ENCODE assay signal across 10 cellular contexts in genomic region chr10:4267084-4267774, GRCh38.
DNase-seq lines count a peak whose midpoint lies in the region; ATAC-seq, FAIRE-seq and TF ChIP-seq lines count a peak whose summit lies in the region.
"Had no signal": no experiment of that assay in that cellular context is flagged by ENCODE, and none has a peak within 500 bp of the region (broad histone marks: within the 10 kb centered on the region; RNA-seq: fewer than 3 reads in every experiment).

No MANE protein-coding gene starts in this region.

- no peak overlapping the region for H3K9ac ChIP-seq in H9 (ENCODE audit: extremely low read depth, insufficient read length, low read length)

- no peak overlapping the region for H3K23ac ChIP-seq in H9 (ENCODE audit: insufficient read length, low read depth, low read length)

- H3K14ac ChIP-seq in H9 (ENCODE audit: insufficient read depth, low read length) = no peak overlapping the region

- H3K79me2 ChIP-seq in H9 (ENCODE audit: insufficient read depth, low read length) = no peaks in the 10 kb centered on the region

- H2AK5ac ChIP-seq in H9 (ENCODE audit: insufficient read length, low read length) = no peak overlapping the region

- no peaks in the 10 kb centered on the region for H3K79me1 ChIP-seq in H9 (ENCODE audit: insufficient read depth, low read depth, low read length, poor library complexity, severe bottlenecking)

- H4K91ac ChIP-seq in H9 (ENCODE audit: insufficient read length, low read depth, low read length) = no peak overlapping the region

- H3K36me3 ChIP-seq in RWPE2 (ENCODE audit: low read depth) (no peaks in the 10 kb centered on the region), small intestine (ENCODE audit: control insufficient read depth in 2 of 2, insufficient read depth in 2 of 2, low read length in 2 of 2) (no peaks in the 10 kb centered on the region)
- H3K36me3 ChIP-seq: suprapubic skin had no signal

- H3K4me1 Mint-ChIP-seq in H9 = no peaks in the 10 kb centered on the region

- H4K20me1 ChIP-seq in H9 (ENCODE audit: control insufficient read depth, insufficient read depth, insufficient read length) = no peaks in the 10 kb centered on the region

- H3K4me3 ChIP-seq in RWPE2 (ENCODE audit: severe bottlenecking) (no peak overlapping the region), fibroblast of mammary gland (ENCODE audit: control insufficient read depth, low read depth, low read length) (no peak overlapping the region), small intestine (ENCODE audit: low read depth in 1 of 2, low read length in 2 of 2) (no peak overlapping the region)
- H3K4me3 ChIP-seq: suprapubic skin had no signal

- H3T11ph ChIP-seq in H9 (ENCODE audit: low read length) = no peak overlapping the region

- H2BK12ac ChIP-seq in H9 (ENCODE audit: insufficient read length, low read depth, low read length) = no peak overlapping the region

- no peak overlapping the region for H2BK120ac ChIP-seq in H9 (ENCODE audit: low read depth, low read length, poor library complexity, severe bottlenecking)

- peaks cover 23 to 29% of the 10 kb centered on the region in 2 experiments for H3K9me3 Mint-ChIP-seq in H9
- H3K9me3 Mint-ChIP-seq: natural killer cell treated with Interleukin-12 subunit alpha and Interleukin-12 subunit beta and Interleukin-15 and Interleukin-18, amount 100 ng/mL, for 72 hours had no signal

- POLR2A ChIA-PET in RWPE1 (lab: Yijun Ruan, JAX; ENCODE audit: low non-redundant PET) = no interaction called here

- CTCF ChIA-PET in RWPE1 (lab: Yijun Ruan, JAX) = interaction anchor here (0.6 to 0.7 kb wide), 2 partner anchors 439 to 936 kb away, joined by 3 to 6 read pairs; no protein-coding TSS in a partner anchor

- no peak overlapping the region for H2AFZ ChIP-seq in H9 (ENCODE audit: low read length)

- H4K8ac ChIP-seq in H9 (replicated peaks; ENCODE audit: insufficient read length, low read depth, low read length) = no peak overlapping the region

- H3K27me3 ChIP-seq in H9 (ENCODE audit: insufficient read depth, low read length) = no peaks in the 10 kb centered on the region
- H3K27me3 ChIP-seq in RWPE2 (ENCODE audit: insufficient read depth, poor library complexity, severe bottlenecking) = no peaks in the 10 kb centered on the region
- no peaks in the 10 kb centered on the region for H3K27me3 ChIP-seq in small intestine (ENCODE audit: control insufficient read depth in 2 of 2, insufficient read depth in 2 of 2, low read length in 2 of 2)
- H3K27me3 ChIP-seq: suprapubic skin had no signal

- H3K23me2 ChIP-seq in H9 (ENCODE audit: insufficient read length, low read depth, low read length, poor library complexity, severe bottlenecking) = no peaks in the 10 kb centered on the region

- H3K27ac ChIP-seq in H9 (ENCODE audit: insufficient read length, low read depth, low read length) (no peak overlapping the region), RWPE2 (ENCODE audit: poor library complexity, severe bottlenecking) (no peak overlapping the region), small intestine (ENCODE audit: low read depth in 1 of 2, low read length in 1 of 2) (peak overlapping the region in 1 of 2 donors; percentile 48), RWPE1 (no peak overlapping the region)
- H3K27ac ChIP-seq: suprapubic skin had no signal

- H3K36me3 Mint-ChIP-seq in H9 (ENCODE audit: insufficient read depth in 1 of 3, low read depth in 3 of 3) = peaks cover 13 to 21% (median 16%) of the 10 kb centered on the region in 3 experiments
- H3K36me3 Mint-ChIP-seq: natural killer cell treated with Interleukin-12 subunit alpha and Interleukin-12 subunit beta and Interleukin-15 and Interleukin-18, amount 100 ng/mL, for 72 hours had no signal

- no peak overlapping the region for H2BK15ac ChIP-seq in H9 (ENCODE audit: low read depth, low read length)

- no peak overlapping the region for H3K27ac Mint-ChIP-seq in H9

- FAIRE-seq in small intestine (lab: Jason Lieb, UNC) = no peak

- TF ChIP-seq CTCF in H9 (conservative IDR thresholded peaks at IDR 0.05) (peak; percentile 29; the same call in 1 of the 3 replicates), RWPE2 (IDR thresholded peaks at IDR 0.05; ENCODE audit: poor library complexity, severe bottlenecking) (peak; percentile 50), fibroblast of mammary gland (conservative IDR thresholded peaks at IDR 0.05; ENCODE audit: control insufficient read depth, insufficient read depth, low read depth, low read length) (peak; percentile 23), RWPE1 (conservative IDR thresholded peaks at IDR 0.05; ENCODE audit: low read depth) (no peak)

- DNase-seq in H9 = no peak
- no peak for DNase-seq in RWPE2 (ENCODE audit: low spot score)
- peak; percentile 55 for DNase-seq in fibroblast of mammary gland (ENCODE audit: low read depth)
- peak; percentile 45 for DNase-seq in small intestine
- DNase-seq in RWPE1 (ENCODE audit: low spot score) = no peak
- DNase-seq: T-helper 1 cell had no signal

- no peak overlapping the region for H3K4ac ChIP-seq in H9 (ENCODE audit: low read depth, low read length)

- H3K4me2 ChIP-seq in H9 (ENCODE audit: insufficient read depth, insufficient read length, low read length) = no peak overlapping the region

- ATAC-seq in RWPE2 (ENCODE audit: low read depth) (no peak), GM21576 (IDR thresholded peaks at IDR 0.05; ENCODE audit: unreplicated experiment) (no peak), GM21360 (IDR thresholded peaks at IDR 0.05; ENCODE audit: unreplicated experiment) (no peak)
- ATAC-seq: natural killer cell treated with Interleukin-12 subunit alpha and Interleukin-12 subunit beta and Interleukin-15 and Interleukin-18, amount 100 ng/mL, for 72 hours had no signal

- H2BK5ac ChIP-seq in H9 (ENCODE audit: insufficient read length, low read length) = no peak overlapping the region

- WGBS in H9 (ENCODE audit: extremely low coverage, insufficient read length, low lambda C conversion rate) = no CpG with 5 or more reads among the region's 8 CpGs
- WGBS in small intestine, 3 donors = 23 to 60% (median 44%) methylated on average over 8 of the region's 8 CpGs

- H3K4me1 ChIP-seq in H9 (ENCODE audit: insufficient read depth, low read length) (no peaks in the 10 kb centered on the region), RWPE2 (ENCODE audit: insufficient read depth, poor library complexity, severe bottlenecking) (peaks cover 8% of the 10 kb centered on the region), small intestine (ENCODE audit: control insufficient read depth in 2 of 2, insufficient read depth in 1 of 2, low read depth in 1 of 2, low read length in 1 of 2) (peaks cover 2 to 3% of the 10 kb centered on the region in 2 donors)

- no peak overlapping the region for H3K56ac ChIP-seq in H9 (ENCODE audit: insufficient read length, low read depth, low read length)

- H3K27me3 Mint-ChIP-seq in H9 (ENCODE audit: low read depth) = no peaks in the 10 kb centered on the region

- no peak overlapping the region for H2BK20ac ChIP-seq in H9 (ENCODE audit: low read depth, low read length, poor library complexity, severe bottlenecking)

- H3K9me3 ChIP-seq in H9 (ENCODE audit: control insufficient read depth, low read depth, low read length) = peaks cover 7% of the 10 kb centered on the region
- H3K9me3 ChIP-seq in RWPE2 (ENCODE audit: severe bottlenecking) = no peaks in the 10 kb centered on the region
- H3K9me3 ChIP-seq in small intestine (ENCODE audit: control insufficient read depth, low read depth) = no peaks in the 10 kb centered on the region
- H3K9me3 ChIP-seq: suprapubic skin had no signal

- no peak overlapping the region for H4K5ac ChIP-seq in H9 (ENCODE audit: insufficient read length, low read depth, low read length)

- no peak overlapping the region for H3K4me3 Mint-ChIP-seq in H9
- H3K4me3 Mint-ChIP-seq: natural killer cell treated with Interleukin-12 subunit alpha and Interleukin-12 subunit beta and Interleukin-15 and Interleukin-18, amount 100 ng/mL, for 72 hours had no signal

- no peak overlapping the region for H3K18ac ChIP-seq in H9 (ENCODE audit: insufficient read length, low read depth, low read length)

Comparison
In these comparisons a context has a peak if more than half of its experiments do, and no peak if none do; other contexts are left out.
1. DNase-seq: peak in fibroblast of mammary gland (single experiment) and small intestine (single experiment); none in H9 (single experiment), RWPE2 (single experiment) and RWPE1 (single experiment).